ENCODE assay signal across 16 cellular contexts in genomic region chr16:46975908-46976470, GRCh38. TPM values are rescaled to one million over a fixed set of nuclear protein-coding genes. Genes with fewer than 3 reads are reported as not detected.
DNase-seq lines count a peak whose midpoint lies in the region; ATAC-seq, FAIRE-seq and TF ChIP-seq lines count a peak whose summit lies in the region.
"Had no signal": no experiment of that assay in that cellular context is flagged by ENCODE, and none has a peak within 500 bp of the region (broad histone marks: within the 10 kb centered on the region; RNA-seq: fewer than 3 reads in every experiment).

No MANE protein-coding gene starts in this region.

- peaks cover 4% of the 10 kb centered on the region for H3K36me3 ChIP-seq in CD8-positive, alpha-beta memory T cell (ENCODE audit: insufficient read depth, low read length)
- H3K36me3 ChIP-seq in right lobe of liver = peaks cover 0 to 6% (median 0%) of the 10 kb centered on the region in 4 donors

- H3K27ac ChIP-seq in A549 (peak overlapping the region; percentile 66 to 85), VCaP (peak overlapping the region; percentile 36), right lobe of liver (peak overlapping the region in 2 of 3 donors; percentile 70 to 73)
- H3K27ac ChIP-seq in CD8-positive, alpha-beta memory T cell (ENCODE audit: low read depth, low read length) = no peak overlapping the region

- peak overlapping the region; percentile 12 to 94 (median 74) for H3K27ac Mint-ChIP-seq in CD8-positive, alpha-beta memory T cell

- ATAC-seq in A549 (no peak), right lobe of liver (no peak), HG03342 (IDR thresholded peaks at IDR 0.05; ENCODE audit: unreplicated experiment) (no peak), HG03139 (IDR thresholded peaks at IDR 0.05; ENCODE audit: unreplicated experiment) (no peak)

- peaks cover 4 to 23% (median 8%) of the 10 kb centered on the region in 3 donors for H3K36me3 Mint-ChIP-seq in CD8-positive, alpha-beta memory T cell

- H3K4me1 Mint-ChIP-seq in CD8-positive, alpha-beta memory T cell = peaks cover 32 to 45% (median 43%) of the 10 kb centered on the region in 3 donors

- CTCF ChIA-PET in A549 (lab: Yijun Ruan, JAX) = interaction anchor here (2.5 kb wide), 1 partner anchor 166 kb away, joined by 6 read pairs; no protein-coding TSS in a partner anchor
- CTCF ChIA-PET in CD8-positive, alpha-beta memory T cell (lab: Charles Lee) = no interaction called here

- TF ChIP-seq RAD21 in A549 (conservative IDR thresholded peaks at IDR 0.05 in 1 of 2, IDR thresholded peaks at IDR 0.05 in 1 of 2) = no peak

- 89% methylated on average over 4 of the region's 4 CpGs for WGBS in A549 (ENCODE audit: missing lambda C conversion rate)
- 83% methylated on average over 4 of the region's 4 CpGs for WGBS in right lobe of liver (ENCODE audit: insufficient coverage, low coverage, low lambda C conversion rate, missing lambda C conversion rate)

- intact Hi-C loops in right lobe of liver (cut with DNase I) = no loop called here

- H3K4me3 ChIP-seq in A549 = no peak overlapping the region
- no peak overlapping the region for H3K4me3 ChIP-seq in CD8-positive, alpha-beta memory T cell (ENCODE audit: low read length)
- no peak overlapping the region for H3K4me3 ChIP-seq in right lobe of liver

- H3K9me3 ChIP-seq in A549 (no peaks in the 10 kb centered on the region), right lobe of liver (no peaks in the 10 kb centered on the region)
- no peaks in the 10 kb centered on the region for H3K9me3 ChIP-seq in CD8-positive, alpha-beta memory T cell (ENCODE audit: low read length)

- no peak for FAIRE-seq in A549 (lab: Jason Lieb, UNC)
- FAIRE-seq: islet of Langerhans had no signal

- H3K4me1 ChIP-seq in A549 (peaks cover 31% of the 10 kb centered on the region), right lobe of liver (peaks cover 0 to 34% (median 14%) of the 10 kb centered on the region in 4 donors)
- H3K4me1 ChIP-seq in CD8-positive, alpha-beta memory T cell (ENCODE audit: insufficient read depth, low read length) = peaks cover 23% of the 10 kb centered on the region

- H3K27me3 Mint-ChIP-seq in CD8-positive, alpha-beta memory T cell = peaks cover 0 to 1% of the 10 kb centered on the region in 2 donors

- no peak for TF ChIP-seq EP300 in A549 (IDR thresholded peaks at IDR 0.05)

- peak overlapping the region in 2 of 7 donors; percentile 6 to 25 for H3K4me3 Mint-ChIP-seq in CD8-positive, alpha-beta memory T cell

- H3K4me2 ChIP-seq in A549 = peak overlapping the region; percentile 45

- no peak for TF ChIP-seq CTCF in A549 (IDR thresholded peaks at IDR 0.05)
- no peak for TF ChIP-seq CTCF in VCaP (conservative IDR thresholded peaks at IDR 0.05)
- TF ChIP-seq CTCF in right lobe of liver (IDR thresholded peaks at IDR 0.05) = no peak

- TF ChIP-seq POLR2A in A549 (IDR thresholded peaks at IDR 0.05; ENCODE audit: low read length) (no peak), right lobe of liver (IDR thresholded peaks at IDR 0.05) (no peak)

- H3K27me3 ChIP-seq in CD8-positive, alpha-beta memory T cell (ENCODE audit: insufficient read depth, low read length, poor library complexity, severe bottlenecking) = no peaks in the 10 kb centered on the region
- no peaks in the 10 kb centered on the region for H3K27me3 ChIP-seq in right lobe of liver

- POLR2A ChIA-PET in A549 (lab: Yijun Ruan, JAX) = interaction anchor here (0.6 kb wide), 1 partner anchor 62 kb away, joined by 6 read pairs; no protein-coding TSS in a partner anchor
- POLR2A ChIA-PET in CD8-positive, alpha-beta memory T cell (lab: Charles Lee) = interaction anchor here (0.7 kb wide), 1 partner anchor 14 kb away, joined by 6 read pairs; no protein-coding TSS in a partner anchor

- no peak for DNase-seq in A549 (ENCODE audit: low read depth in 1 of 2, low spot score in 1 of 2)
- no peak for DNase-seq in CD8-positive, alpha-beta memory T cell
- no peak for DNase-seq in right lobe of liver
- DNase-seq in SHP77 treated with DMSO at 0.1 percent for 48 hours (lab: John Stamatoyannopoulos, UW) = no peak
- DNase-seq: amygdala, DMS79 treated with DMSO at 0.1 percent for 48 hours, foreskin melanocyte, H7, midbrain, NCI-H146, posterior cingulate gyrus, T-helper 9 cell had no signal

- H3K9me3 Mint-ChIP-seq in CD8-positive, alpha-beta memory T cell = no peaks in the 10 kb centered on the region

TF ChIP-seq in A549, 52 proteins besides CTCF, POLR2A, EP300 and RAD21:
- TF ChIP-seq CHD2 (IDR thresholded peaks at IDR 0.05; ENCODE audit: low read length, partially characterized antibody) = no peak
- TF ChIP-seq TP53 (CRISPR knock-in tag; IDR thresholded peaks at IDR 0.05) = no peak
- no peak for TF ChIP-seq KDM5A (IDR thresholded peaks at IDR 0.05)
- no peak for TF ChIP-seq MAZ (IDR thresholded peaks at IDR 0.05; ENCODE audit: borderline replicate concordance, low read depth, low read length)
- no peak for TF ChIP-seq FOSB (CRISPR knock-in tag; IDR thresholded peaks at IDR 0.05)
- TF ChIP-seq BHLHE40 (IDR thresholded peaks at IDR 0.05; ENCODE audit: low read depth, low read length) = no peak

RNA-seq across cellular contexts. Expression of gene DNAJA2, which starts 2.5 kb away (rescaled TPM):
- polyA plus RNA-seq in A549 (2011; rRNA removed) (28.8 and 33.7 TPM in 2 replicates), A549 (2017; fragmentation: RNase III; extraction: RNeasy Plus Mini Kit Qiagen cat#74134 plus additional on column Dnase treatment) (81.4 to 82.3 TPM (median 81.6 TPM) in 3 replicates)
- 8.5 and 9.8 TPM in 2 replicates for polyA plus RNA-seq in A549 (2012; cell fraction: cytosol; rRNA removed)
- polyA plus RNA-seq in A549 (2012; cell fraction: nucleus; rRNA removed) = 4.3 and 8.2 TPM in 2 replicates
- polyA minus RNA-seq in A549 (2011; rRNA and poly(A)+ RNA removed) = 25.9 and 27.6 TPM in 2 replicates
- total RNA-seq in CD8-positive, alpha-beta memory T cell = 10 to 100 TPM; 89.8 to 90.3 TPM
- polyA plus RNA-seq in CD8-positive, alpha-beta memory T cell = 90.6 TPM
- 10 to 100 TPM; 25.3 to 38.3 (median 32.0) TPM for total RNA-seq in right lobe of liver
